10 cellular contexts compared by ENCODE assay signal in genomic region chr2:232876978-232877441, GRCh38.
DNase-seq lines count a peak whose midpoint lies in the region; FAIRE-seq and TF ChIP-seq lines count a peak whose summit lies in the region.
"Had no signal": no experiment of that assay in that cellular context is flagged by ENCODE, and none has a peak within 500 bp of the region (broad histone marks: within the 10 kb centered on the region; RNA-seq: fewer than 3 reads in every experiment).

No MANE protein-coding gene starts in this region.

- no peaks in the 10 kb centered on the region for H3K9me3 ChIP-seq in mucosa of rectum (ENCODE audit: control insufficient read depth in 2 of 2, low read length in 2 of 2)
- H3K9me3 ChIP-seq: left lung had no signal

- H3K4me1 ChIP-seq in mucosa of rectum (ENCODE audit: control insufficient read depth in 2 of 2, insufficient read depth in 2 of 2, low read length in 2 of 2), result peaks cover 24 to 29% of the 10 kb centered on the region in 2 donors

- H3K27me3 ChIP-seq in mucosa of rectum (ENCODE audit: control insufficient read depth in 2 of 2, insufficient read depth in 2 of 2, low read length in 2 of 2), result no peaks in the 10 kb centered on the region

- H3K9ac ChIP-seq in mucosa of rectum (ENCODE audit: low read depth in 1 of 2, low read length in 2 of 2), result peak overlapping the region; percentile 34 to 79

- DNase-seq in HFF-Myc (ENCODE audit: extremely low read depth, low read depth) (no peak), NCI-H82 treated with DMSO at 0.1 percent for 48 hours (lab: John Stamatoyannopoulos, UW; ENCODE audit: unreplicated experiment) (no peak), H54 (ENCODE audit: insufficient read length, low spot score) (no peak), NCI-H146 (lab: John Stamatoyannopoulos, UW) (no peak), SHP77 (lab: John Stamatoyannopoulos, UW) (no peak)
- DNase-seq: left lung had no signal

- TF ChIP-seq CTCF in 22Rv1 (IDR thresholded peaks at IDR 0.05), result no peak
- TF ChIP-seq CTCF in HFF-Myc (IDR thresholded peaks at IDR 0.05; ENCODE audit: low read depth, low read length, missing control alignments), result no peak

- H3K36me3 ChIP-seq in mucosa of rectum (ENCODE audit: control insufficient read depth in 2 of 2, insufficient read depth in 2 of 2, low read length in 2 of 2), result peaks cover 0 to 4% of the 10 kb centered on the region in 2 donors
- H3K36me3 ChIP-seq: left lung had no signal

- TF ChIP-seq POLR2A in H54 (IDR thresholded peaks at IDR 0.05; ENCODE audit: low read depth, low read length), result no peak

- peak overlapping the region; percentile 77 for H3K27ac ChIP-seq in 22Rv1
- H3K27ac ChIP-seq in cingulate gyrus (ENCODE audit: low read depth, low read length), result peak overlapping the region; percentile 77
- peak overlapping the region; percentile 96 to 97 for H3K27ac ChIP-seq in mucosa of rectum (ENCODE audit: low read depth in 2 of 2, low read length in 2 of 2)
- H3K27ac ChIP-seq: left lung, SK-N-MC had no signal

- no peak for FAIRE-seq in H54 (lab: Jason Lieb, UNC)

- H3K4me3 ChIP-seq in HFF-Myc (replicated peaks; ENCODE audit: low read depth, low read length) (0 out of 2 replicates have a peak overlapping the region, but pooled peaks have one; percentile 11), mucosa of rectum (ENCODE audit: low read length in 2 of 2) (peak overlapping the region; percentile 66 to 70)
